18 cellular contexts compared by ENCODE assay signal in the genomic region with DNA sequence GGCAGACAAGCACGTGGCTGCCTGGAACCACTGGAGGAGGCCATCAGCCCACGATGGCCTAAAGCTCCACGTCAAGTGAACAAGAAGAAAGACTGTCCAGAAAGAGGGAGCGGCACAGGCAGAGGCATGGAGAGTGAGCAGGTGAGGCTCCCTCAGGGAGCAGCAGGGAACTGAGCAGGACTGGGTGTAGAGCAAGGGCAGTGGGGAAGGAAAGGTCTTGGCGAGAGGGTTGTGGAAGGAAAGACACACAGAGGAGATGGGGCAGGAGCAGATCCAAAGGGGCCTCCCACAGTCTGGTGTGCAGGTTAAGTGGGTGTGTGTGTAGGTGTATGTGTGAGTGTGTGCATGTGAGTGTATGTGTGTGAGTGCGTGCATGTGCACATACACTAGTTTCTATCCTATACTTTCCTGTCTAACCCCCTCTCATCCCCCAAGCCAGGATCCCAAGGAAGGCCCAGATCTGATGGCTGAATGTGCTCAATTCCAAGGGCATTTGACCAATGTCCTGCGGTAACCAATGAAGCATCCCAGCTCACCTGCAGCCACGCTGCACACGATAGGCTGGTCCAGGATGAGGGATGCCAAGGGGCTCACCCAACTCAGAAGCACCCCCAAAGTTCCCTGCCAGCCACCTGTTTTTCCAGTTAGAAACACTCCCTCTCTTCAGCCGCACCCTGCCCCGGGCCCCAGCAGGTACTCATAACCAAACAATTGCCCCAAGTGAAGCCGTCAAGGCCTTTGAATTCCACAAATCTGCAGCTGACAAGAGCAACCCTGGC.
DNase-seq lines count a peak whose midpoint lies in the region; ATAC-seq and TF ChIP-seq lines count a peak whose summit lies in the region.
"Had no signal": no experiment of that assay in that cellular context is flagged by ENCODE, and none has a peak within 500 bp of the region (broad histone marks: within the 10 kb centered on the region; RNA-seq: fewer than 3 reads in every experiment).

No MANE protein-coding gene starts in this region.

- no peak overlapping the region for H4K8ac ChIP-seq in H9 (replicated peaks; ENCODE audit: insufficient read length, low read depth, low read length)

- ATAC-seq in lung (ENCODE audit: insufficient read depth, low FRiP score) = no peak
- peak; percentile 33 for ATAC-seq in stimulated activated effector memory CD8-positive, alpha-beta T cell treated with anti-CD3 and anti-CD28 coated beads, Interleukin-12 subunit alpha, Interleukin-12 subunit beta, amount 100 ng/mL, for 72 hours
- ATAC-seq: CD8-positive, alpha-beta T cell; Right ventricle myocardium inferior had no signal

- H3K23me2 ChIP-seq in H9 (ENCODE audit: insufficient read length, low read depth, low read length, poor library complexity, severe bottlenecking) = no peaks in the 10 kb centered on the region

- no peak overlapping the region for H4K91ac ChIP-seq in H9 (ENCODE audit: insufficient read length, low read depth, low read length)

- no peaks in the 10 kb centered on the region for H3K79me2 ChIP-seq in H9 (ENCODE audit: insufficient read depth, low read length)

- no peak overlapping the region for H3K4ac ChIP-seq in H9 (ENCODE audit: low read depth, low read length)

- H3K18ac ChIP-seq in H9 (ENCODE audit: insufficient read length, low read depth, low read length) = no peak overlapping the region

- H3K4me3 Mint-ChIP-seq in H9 = no peak overlapping the region
- no peak overlapping the region for H3K4me3 Mint-ChIP-seq in endodermal cell
- no peak overlapping the region for H3K4me3 Mint-ChIP-seq in stimulated activated effector memory CD8-positive, alpha-beta T cell treated with anti-CD3 and anti-CD28 coated beads, Interleukin-12 subunit alpha, Interleukin-12 subunit beta, amount 100 ng/mL, for 72 hours
- H3K4me3 Mint-ChIP-seq: B cell; CD8-positive, alpha-beta T cell had no signal

- H3K9ac ChIP-seq in H9 (ENCODE audit: extremely low read depth, insufficient read length, low read length) (no peak overlapping the region), endodermal cell (ENCODE audit: extremely low read depth, low read length, poor library complexity, severe bottlenecking) (no peak overlapping the region)

- no peak overlapping the region for H2BK20ac ChIP-seq in H9 (ENCODE audit: low read depth, low read length, poor library complexity, severe bottlenecking)

- no peak overlapping the region for H3K4me3 ChIP-seq in endodermal cell (ENCODE audit: low read length)
- H3K4me3 ChIP-seq in lung = no peak overlapping the region
- H3K4me3 ChIP-seq: MG63 had no signal

- no peaks in the 10 kb centered on the region for H4K20me1 ChIP-seq in H9 (ENCODE audit: control insufficient read depth, insufficient read depth, insufficient read length)

- no peaks in the 10 kb centered on the region; a peak in 1 of 7 replicates for H3K36me3 Mint-ChIP-seq in H9 (ENCODE audit: insufficient read depth in 1 of 3, low read depth in 3 of 3)
- H3K36me3 Mint-ChIP-seq in endodermal cell (ENCODE audit: low read depth) = no peaks in the 10 kb centered on the region
- no peaks in the 10 kb centered on the region for H3K36me3 Mint-ChIP-seq in stimulated activated effector memory CD8-positive, alpha-beta T cell treated with anti-CD3 and anti-CD28 coated beads, Interleukin-12 subunit alpha, Interleukin-12 subunit beta, amount 100 ng/mL, for 72 hours
- H3K36me3 Mint-ChIP-seq: CD8-positive, alpha-beta T cell had no signal

- H3K9me3 Mint-ChIP-seq in H9 (no peaks in the 10 kb centered on the region), endodermal cell (no peaks in the 10 kb centered on the region)
- H3K9me3 Mint-ChIP-seq in stimulated activated effector memory CD8-positive, alpha-beta T cell treated with anti-CD3 and anti-CD28 coated beads, Interleukin-12 subunit alpha, Interleukin-12 subunit beta, amount 100 ng/mL, for 72 hours = no peaks in the 10 kb centered on the region
- H3K9me3 Mint-ChIP-seq: CD8-positive, alpha-beta T cell had no signal

- H3K14ac ChIP-seq in H9 (ENCODE audit: insufficient read depth, low read length) = peak overlapping the region; percentile 53; the same call in 1 of the 2 replicates

- H3K36me3 ChIP-seq in endodermal cell (ENCODE audit: control insufficient read depth, insufficient read depth, low read length) (no peaks in the 10 kb centered on the region), lung (ENCODE audit: control insufficient read depth in 2 of 2, insufficient read depth in 2 of 2, low read length in 2 of 2) (no peaks in the 10 kb centered on the region)
- H3K36me3 ChIP-seq: MG63 had no signal

- WGBS in H9 (ENCODE audit: extremely low coverage, insufficient read length, low lambda C conversion rate) = no CpG with 5 or more reads among the region's 12 CpGs
- 79 to 86% methylated on average over 6 to 11 of the region's 12 CpGs for WGBS in endodermal cell (ENCODE audit: insufficient coverage in 1 of 2, insufficient read length in 1 of 2), 2 experiments
- WGBS in lung, 2 donors = 76 to 88% methylated on average over 12 of the region's 12 CpGs

- H3T11ph ChIP-seq in H9 (ENCODE audit: low read length) = no peak overlapping the region

- no peaks in the 10 kb centered on the region for H3K27me3 ChIP-seq in H9 (ENCODE audit: insufficient read depth, low read length)
- H3K27me3 ChIP-seq in endodermal cell (ENCODE audit: control insufficient read depth, insufficient read depth, low read length, poor library complexity, severe bottlenecking) = no peaks in the 10 kb centered on the region
- no peaks in the 10 kb centered on the region for H3K27me3 ChIP-seq in lung (ENCODE audit: control insufficient read depth, insufficient read depth)
- H3K27me3 ChIP-seq: MG63 had no signal

- H2AFZ ChIP-seq in H9 (ENCODE audit: low read length) = no peak overlapping the region

- no peak for TF ChIP-seq CTCF in H9 (conservative IDR thresholded peaks at IDR 0.05)
- TF ChIP-seq CTCF in endodermal cell (conservative IDR thresholded peaks at IDR 0.05) = no peak
- TF ChIP-seq CTCF in lung (IDR thresholded peaks at IDR 0.05; ENCODE audit: control extremely low read depth, extremely low read depth) = no peak

- H3K27ac Mint-ChIP-seq in H9 (no peak overlapping the region; a peak in 1 of 7 replicates), endodermal cell (no peak overlapping the region)
- H3K27ac Mint-ChIP-seq in stimulated activated effector memory CD8-positive, alpha-beta T cell treated with anti-CD3 and anti-CD28 coated beads, Interleukin-12 subunit alpha, Interleukin-12 subunit beta, amount 100 ng/mL, for 72 hours = no peak overlapping the region
- H3K27ac Mint-ChIP-seq: B cell; CD8-positive, alpha-beta T cell had no signal

- H3K79me1 ChIP-seq in H9 (ENCODE audit: insufficient read depth, low read depth, low read length, poor library complexity, severe bottlenecking) = no peaks in the 10 kb centered on the region

- no peak overlapping the region for H2BK12ac ChIP-seq in H9 (ENCODE audit: insufficient read length, low read depth, low read length)

- no peak overlapping the region for H3K27ac ChIP-seq in H9 (ENCODE audit: insufficient read length, low read depth, low read length)
- no peak overlapping the region for H3K27ac ChIP-seq in endodermal cell (ENCODE audit: low read depth, low read length)
- H3K27ac ChIP-seq in lung (ENCODE audit: low read depth in 1 of 2, low read length in 1 of 2) = no peak overlapping the region

- H2BK120ac ChIP-seq in H9 (ENCODE audit: low read depth, low read length, poor library complexity, severe bottlenecking) = no peak overlapping the region

- no peak overlapping the region for H3K56ac ChIP-seq in H9 (ENCODE audit: insufficient read length, low read depth, low read length)

- H2AK5ac ChIP-seq in H9 (ENCODE audit: insufficient read length, low read length) = no peak overlapping the region

- DNase-seq in H9 (no peak), endodermal cell (peak; percentile 70), lung (ENCODE audit: low spot score) (peak; percentile 25), NCI-H2029 treated with DMSO at 0.1 percent for 48 hours (lab: John Stamatoyannopoulos, UW) (no peak), KBM-7 (no peak)
- DNase-seq in stimulated activated effector memory CD8-positive, alpha-beta T cell treated with anti-CD3 and anti-CD28 coated beads, Interleukin-12 subunit alpha, Interleukin-12 subunit beta, amount 100 ng/mL, for 72 hours (ENCODE audit: low spot score in 2 of 2) = no peak
- DNase-seq in activated CD4-positive, alpha-beta T cell treated with anti-CD3 and anti-CD28 coated beads, Interleukin-2, amount 50 U/mL, for 4 hours = no peak
- DNase-seq: ACHN; CD8-positive, alpha-beta T cell; GF-D8; GOT3; MG63; NCI-H1092 treated with DMSO at 0.1 percent for 48 hours; NCI-H1694; NCI-H446 treated with DMSO at 0.1 percent for 48 hours; NCI-H774 had no signal

- in situ Hi-C loops in KBM-7 (cut with MboI; ENCODE audit: low pct_unique_long_range_greater_than_20kb, low sequenced_read_pairs) = no loop called here

- H3K9me3 ChIP-seq in H9 (ENCODE audit: control insufficient read depth, low read depth, low read length) (no peaks in the 10 kb centered on the region), endodermal cell (ENCODE audit: control insufficient read depth, low read length) (no peaks in the 10 kb centered on the region), lung (ENCODE audit: control insufficient read depth in 2 of 2, insufficient read depth in 1 of 2, low read length in 1 of 2) (peaks cover 0 to 5% of the 10 kb centered on the region in 2 donors)
- H3K9me3 ChIP-seq: MG63 had no signal

- no peaks in the 10 kb centered on the region for H3K4me1 ChIP-seq in H9 (ENCODE audit: insufficient read depth, low read length)
- no peaks in the 10 kb centered on the region for H3K4me1 ChIP-seq in endodermal cell (ENCODE audit: control insufficient read depth, insufficient read depth, low read length)
- H3K4me1 ChIP-seq in lung (ENCODE audit: control insufficient read depth in 2 of 2, insufficient read depth in 2 of 2, low read length in 2 of 2) = no peaks in the 10 kb centered on the region

- H3K27me3 Mint-ChIP-seq in H9 (ENCODE audit: low read depth) (no peaks in the 10 kb centered on the region; the same call in 1 of the 2 replicates), endodermal cell (ENCODE audit: insufficient read depth) (no peaks in the 10 kb centered on the region)

- H3K23ac ChIP-seq in H9 (ENCODE audit: insufficient read length, low read depth, low read length) = no peak overlapping the region

- no peak overlapping the region for H2BK15ac ChIP-seq in H9 (ENCODE audit: low read depth, low read length)

- peaks cover 22 to 25% of the 10 kb centered on the region in 2 experiments for H3K4me1 Mint-ChIP-seq in H9
- peaks cover 25% of the 10 kb centered on the region for H3K4me1 Mint-ChIP-seq in endodermal cell
- H3K4me1 Mint-ChIP-seq in stimulated activated effector memory CD8-positive, alpha-beta T cell treated with anti-CD3 and anti-CD28 coated beads, Interleukin-12 subunit alpha, Interleukin-12 subunit beta, amount 100 ng/mL, for 72 hours = no peaks in the 10 kb centered on the region
- H3K4me1 Mint-ChIP-seq: B cell had no signal

- no peak overlapping the region for H3K4me2 ChIP-seq in H9 (ENCODE audit: insufficient read depth, insufficient read length, low read length)

- H4K5ac ChIP-seq in H9 (ENCODE audit: insufficient read length, low read depth, low read length) = no peak overlapping the region

- H2BK5ac ChIP-seq in H9 (ENCODE audit: insufficient read length, low read length) = no peak overlapping the region

Comparison
In these comparisons a context has a peak if more than half of its experiments do, and no peak if none do; other contexts are left out.
1. DNase-seq: peak in endodermal cell (single experiment) and lung (single experiment); none in H9 (single experiment), stimulated activated effector memory CD8-positive, alpha-beta T cell treated with anti-CD3 and anti-CD28 coated beads, Interleukin-12 subunit alpha, Interleukin-12 subunit beta, amount 100 ng/mL, for 72 hours (0 of 2), NCI-H2029 treated with DMSO at 0.1 percent for 48 hours (single experiment), activated CD4-positive, alpha-beta T cell treated with anti-CD3 and anti-CD28 coated beads, Interleukin-2, amount 50 U/mL, for 4 hours (0 of 2) and KBM-7 (single experiment).